ENCODE assay signal across 8 cellular contexts in genomic region chr6:28124350-28124970, GRCh38. TPM values are rescaled to one million over a fixed set of nuclear protein-coding genes. Genes with fewer than 3 reads are reported as not detected.
DNase-seq lines count a peak whose midpoint lies in the region; ATAC-seq and TF ChIP-seq lines count a peak whose summit lies in the region.

ZSCAN16 (plus strand) TSS chr6:28124609; CDS start chr6:28125444, 835 bp downstream.

- peaks cover 15% of the 10 kb centered on the region for H3K4me1 ChIP-seq in MM.1S (ENCODE audit: low read length)
- peaks cover 0 to 22% (median 10%) of the 10 kb centered on the region in 3 donors for H3K4me1 ChIP-seq in gastroesophageal sphincter
- H3K4me1 ChIP-seq in neuron (ENCODE audit: insufficient read depth, low read length), result peaks cover 21% of the 10 kb centered on the region
- peaks cover 16% of the 10 kb centered on the region for H3K4me1 ChIP-seq in suprapubic skin

- H3K9ac ChIP-seq in MM.1S (ENCODE audit: low read length), result peak within 1 kb of the TSS; percentile 60; the same call in 1 of the 2 replicates

- TF ChIP-seq EP300 in gastroesophageal sphincter (IDR thresholded peaks at IDR 0.05) (no peak), suprapubic skin (IDR thresholded peaks at IDR 0.05) (no peak)

- peak; percentile 88 for DNase-seq in ELR (ENCODE audit: low read depth)
- peak; percentile 79 for DNase-seq in H7
- peak; percentile 88 for DNase-seq in MM.1S
- peak; percentile 85 for DNase-seq in SHP77 treated with DMSO at 0.1 percent for 48 hours (lab: John Stamatoyannopoulos, UW)
- DNase-seq in activated naive CD4-positive, alpha-beta T cell treated with anti-CD3 and anti-CD28 coated beads, Interleukin-2, amount 50 U/mL, for 16 hours, result peak; percentile 76
- peak; percentile 86 to 87 for DNase-seq in suprapubic skin (ENCODE audit: low spot score in 2 of 2)

- TF ChIP-seq CTCF in MM.1S (IDR thresholded peaks at IDR 0.05; ENCODE audit: low read length), result no peak
- no peak for TF ChIP-seq CTCF in gastroesophageal sphincter (IDR thresholded peaks at IDR 0.05)
- no peak for TF ChIP-seq CTCF in suprapubic skin (IDR thresholded peaks at IDR 0.05)

- WGBS in gastroesophageal sphincter (ENCODE audit: low coverage in 1 of 2), 2 donors, result 0 to 3% methylated on average over 11 to 20 of the region's 28 CpGs
- WGBS in suprapubic skin, result under 1% methylated on average over 24 of the region's 28 CpGs

- TF ChIP-seq POLR2A in gastroesophageal sphincter (IDR thresholded peaks at IDR 0.05) (no peak), suprapubic skin (IDR thresholded peaks at IDR 0.05) (peak in 1 of 2 donors; percentile 23)

- H4K20me1 ChIP-seq in MM.1S (ENCODE audit: insufficient read depth, low read length), result no peaks in the 10 kb centered on the region

- no peaks in the 10 kb centered on the region for H3K9me3 ChIP-seq in MM.1S (replicated peaks; ENCODE audit: insufficient read depth, low read length)
- no peaks in the 10 kb centered on the region for H3K9me3 ChIP-seq in gastroesophageal sphincter
- no peaks in the 10 kb centered on the region for H3K9me3 ChIP-seq in neuron (ENCODE audit: low read length)
- no peaks in the 10 kb centered on the region for H3K9me3 ChIP-seq in suprapubic skin

- H3K4me3 ChIP-seq in H7 (ENCODE audit: insufficient read depth, low read depth, low read length) (peak within 1 kb of the TSS; percentile 81), MM.1S (ENCODE audit: low read length) (peak within 1 kb of the TSS; percentile 74), gastroesophageal sphincter (peak within 1 kb of the TSS; percentile 68 to 95), neuron (ENCODE audit: low read length) (peak within 1 kb of the TSS; percentile 97), suprapubic skin (peak within 1 kb of the TSS; percentile 61)

- peak within 1 kb of the TSS; percentile 93 for H3K4me2 ChIP-seq in MM.1S (ENCODE audit: low read depth, low read length)

- H3K27me3 ChIP-seq in H7 (ENCODE audit: control insufficient read depth, insufficient read depth, low read length) (no peaks in the 10 kb centered on the region), MM.1S (replicated peaks; ENCODE audit: insufficient read depth, low read length) (no peaks in the 10 kb centered on the region), gastroesophageal sphincter (no peaks in the 10 kb centered on the region), neuron (ENCODE audit: insufficient read depth, low read length) (no peaks in the 10 kb centered on the region), suprapubic skin (no peaks in the 10 kb centered on the region)

- peak within 1 kb of the TSS; percentile 55; the same call in 1 of the 2 replicates for H3K27ac ChIP-seq in MM.1S (ENCODE audit: low read length)
- H3K27ac ChIP-seq in gastroesophageal sphincter, result peak within 1 kb of the TSS; percentile 64 to 88 (median 80)
- H3K27ac ChIP-seq in suprapubic skin, result peak within 1 kb of the TSS; percentile 42

- H3K79me2 ChIP-seq in MM.1S (ENCODE audit: low read length), result peaks cover 44% of the 10 kb centered on the region

- H2AFZ ChIP-seq in MM.1S (ENCODE audit: low read length) (peak within 1 kb of the TSS; percentile 87), neuron (ENCODE audit: low read depth, low read length) (peak within 1 kb of the TSS; percentile 94)

- peaks cover 10% of the 10 kb centered on the region for H3F3A ChIP-seq in MM.1S (ENCODE audit: insufficient read depth, low read length)

- H3K36me3 ChIP-seq in H7 (replicated peaks; ENCODE audit: control insufficient read depth, insufficient read depth, low read length), result peaks cover 11% of the 10 kb centered on the region
- no peaks in the 10 kb centered on the region; the same call in 1 of the 2 replicates for H3K36me3 ChIP-seq in MM.1S (replicated peaks; ENCODE audit: insufficient read depth, low read length)
- H3K36me3 ChIP-seq in gastroesophageal sphincter, result peaks cover 0 to 61% of the 10 kb centered on the region in 2 donors
- H3K36me3 ChIP-seq in neuron (ENCODE audit: insufficient read depth, low read length), result peaks cover 62% of the 10 kb centered on the region
- H3K36me3 ChIP-seq in suprapubic skin, result peaks cover 32% of the 10 kb centered on the region

- no peaks in the 10 kb centered on the region for H3K9me2 ChIP-seq in MM.1S (replicated peaks; ENCODE audit: insufficient read depth, low read length)

- ATAC-seq in gastroesophageal sphincter, result peak; percentile 97

RNA-seq across cellular contexts. Expression of gene ZSCAN16, which starts in this region (rescaled TPM):
- 4.0 and 4.3 TPM in 2 replicates for total RNA-seq in H7 (2014; rRNA removed; shearing (Covaris generic))
- 1 to 10 TPM; 4.4 to 7.1 (median 5.0) TPM for total RNA-seq in gastroesophageal sphincter
- total RNA-seq in suprapubic skin, result 1 to 10 TPM; 2.4 to 7.6 (median 4.2) TPM

Comparison
In these comparisons a context has a peak if more than half of its experiments do, and no peak if none do; other contexts are left out.
1. Peak in every context shown above with its lines: DNase-seq, ATAC-seq, H3K4me3 ChIP-seq and H3K27ac ChIP-seq.